ENCODE assay signal across 28 cellular contexts in genomic region chr18:7633171-7633570, GRCh38.
"Had no signal": no experiment of that assay in that cellular context is flagged by ENCODE, and none has a peak within 500 bp of the region (broad histone marks: within the 10 kb centered on the region; RNA-seq: fewer than 3 reads in every experiment).

No MANE protein-coding gene starts in this region.

- H3K27me3 Mint-ChIP-seq: activated naive CD4-positive, alpha-beta T cell treated with anti-CD3 and anti-CD28 coated beads, Interleukin-2, amount 10 ng/mL, durations not matched to agents 7 days and 5 days; activated naive CD8-positive, alpha-beta T cell treated with anti-CD3 and anti-CD28 coated beads, Interleukin-2, amount 10 ng/mL, durations not matched to agents 7 days and 5 days; effector memory CD8-positive, alpha-beta T cell; naive B cell; T-helper 17 cell had no signal

- H3K36me3 Mint-ChIP-seq: activated naive CD4-positive, alpha-beta T cell treated with anti-CD3 and anti-CD28 coated beads, Interleukin-2, amount 10 ng/mL, durations not matched to agents 7 days and 5 days; activated naive CD8-positive, alpha-beta T cell treated with anti-CD3 and anti-CD28 coated beads, Interleukin-2, amount 10 ng/mL, durations not matched to agents 7 days and 5 days; naive B cell had no signal

- H3K4me3 Mint-ChIP-seq: activated naive CD4-positive, alpha-beta T cell treated with anti-CD3 and anti-CD28 coated beads, Interleukin-2, amount 10 ng/mL, durations not matched to agents 7 days and 5 days; activated naive CD8-positive, alpha-beta T cell treated with anti-CD3 and anti-CD28 coated beads, Interleukin-2, amount 10 ng/mL, durations not matched to agents 7 days and 5 days; activated T-helper 1 cell treated with anti-CD3 and anti-CD28 coated beads, Interleukin-12 subunit alpha, Interleukin-12 subunit beta, Interleukin-2, Interleukin-4 antibody, amounts not matched to agents 30 ng/mL and 10 ng/mL and 1 ng/mL, durations not matched to agents 14 hours and 24 hours and 36 hours; effector memory CD8-positive, alpha-beta T cell; naive B cell; nephron progenitor cell; T-helper 17 cell had no signal

- H3K4me1 Mint-ChIP-seq: activated naive CD4-positive, alpha-beta T cell treated with anti-CD3 and anti-CD28 coated beads, Interleukin-2, amount 10 ng/mL, durations not matched to agents 7 days and 5 days; activated naive CD8-positive, alpha-beta T cell treated with anti-CD3 and anti-CD28 coated beads, Interleukin-2, amount 10 ng/mL, durations not matched to agents 7 days and 5 days; naive B cell; T-helper 17 cell had no signal

- H3K27ac ChIP-seq: gastrocnemius medialis, parathyroid adenoma, psoas muscle, right atrium auricular region, tibial nerve, WERI-Rb-1 had no signal

- H3K9ac ChIP-seq: parathyroid adenoma had no signal

- H3K9me3 Mint-ChIP-seq: activated naive CD4-positive, alpha-beta T cell treated with anti-CD3 and anti-CD28 coated beads, Interleukin-2, amount 10 ng/mL, durations not matched to agents 7 days and 5 days; activated naive CD8-positive, alpha-beta T cell treated with anti-CD3 and anti-CD28 coated beads, Interleukin-2, amount 10 ng/mL, durations not matched to agents 7 days and 5 days; activated T-helper 1 cell treated with anti-CD3 and anti-CD28 coated beads, Interleukin-12 subunit alpha, Interleukin-12 subunit beta, Interleukin-2, Interleukin-4 antibody, amounts not matched to agents 30 ng/mL and 10 ng/mL and 1 ng/mL, durations not matched to agents 14 hours and 24 hours and 36 hours; nephron progenitor cell had no signal

- DNase-seq: activated CD4-positive, alpha-beta T cell treated with anti-CD3 and anti-CD28 coated beads for 48 hours; activated CD4-positive, alpha-beta T cell treated with anti-CD3 and anti-CD28 coated beads, Interleukin-2, amount 50 U/mL, for 48 hours; activated CD8-positive, alpha-beta memory T cell treated with anti-CD3 and anti-CD28 coated beads for 24 hours; activated gamma-delta T cell; activated naive CD4-positive, alpha-beta T cell treated with anti-CD3 and anti-CD28 coated beads, Interleukin-2, amount 10 ng/mL, durations not matched to agents 7 days and 5 days; activated naive CD8-positive, alpha-beta T cell treated with anti-CD3 and anti-CD28 coated beads, Interleukin-2, amount 10 ng/mL, durations not matched to agents 7 days and 5 days; amygdala; caudate nucleus; cortex of kidney; effector memory CD8-positive, alpha-beta T cell; gastrocnemius medialis; glutamatergic neuron; islet precursor cell; left cardiac atrium; left ventricle myocardium superior; naive B cell; nephron progenitor cell; psoas muscle; stimulated activated CD4-positive, alpha-beta T cell treated with anti-CD3 and anti-CD28 coated beads, Interleukin-2, amount 100 ng/mL, for 48 hours; stimulated activated naive CD4-positive, alpha-beta T cell treated with Interleukin-2 at 50 U/mL for 16 hours; T-helper 17 cell; T1000 had no signal

- H3K27ac Mint-ChIP-seq: activated naive CD4-positive, alpha-beta T cell treated with anti-CD3 and anti-CD28 coated beads, Interleukin-2, amount 10 ng/mL, durations not matched to agents 7 days and 5 days; activated naive CD8-positive, alpha-beta T cell treated with anti-CD3 and anti-CD28 coated beads, Interleukin-2, amount 10 ng/mL, durations not matched to agents 7 days and 5 days; activated T-helper 1 cell treated with anti-CD3 and anti-CD28 coated beads, Interleukin-12 subunit alpha, Interleukin-12 subunit beta, Interleukin-2, Interleukin-4 antibody, amounts not matched to agents 30 ng/mL and 10 ng/mL and 1 ng/mL, durations not matched to agents 14 hours and 24 hours and 36 hours; effector memory CD8-positive, alpha-beta T cell; naive B cell; nephron progenitor cell; T-helper 17 cell had no signal

- H3K36me3 ChIP-seq: gastrocnemius medialis, right atrium auricular region, tibial nerve, WERI-Rb-1 had no signal

- H2AFZ ChIP-seq: parathyroid adenoma had no signal

- H3K9me3 ChIP-seq: gastrocnemius medialis, psoas muscle, right atrium auricular region, tibial nerve had no signal

- H3K4me1 ChIP-seq: tibial nerve had no signal

- FAIRE-seq: endothelial cell of umbilical vein had no signal

- H3K4me3 ChIP-seq: gastrocnemius medialis, psoas muscle, right atrium auricular region, tibial nerve had no signal

- H3K27me3 ChIP-seq: gastrocnemius medialis, right atrium auricular region, tibial nerve had no signal
